Comparison of ENCODE assay signal across 8 cellular contexts in the genomic region with DNA sequence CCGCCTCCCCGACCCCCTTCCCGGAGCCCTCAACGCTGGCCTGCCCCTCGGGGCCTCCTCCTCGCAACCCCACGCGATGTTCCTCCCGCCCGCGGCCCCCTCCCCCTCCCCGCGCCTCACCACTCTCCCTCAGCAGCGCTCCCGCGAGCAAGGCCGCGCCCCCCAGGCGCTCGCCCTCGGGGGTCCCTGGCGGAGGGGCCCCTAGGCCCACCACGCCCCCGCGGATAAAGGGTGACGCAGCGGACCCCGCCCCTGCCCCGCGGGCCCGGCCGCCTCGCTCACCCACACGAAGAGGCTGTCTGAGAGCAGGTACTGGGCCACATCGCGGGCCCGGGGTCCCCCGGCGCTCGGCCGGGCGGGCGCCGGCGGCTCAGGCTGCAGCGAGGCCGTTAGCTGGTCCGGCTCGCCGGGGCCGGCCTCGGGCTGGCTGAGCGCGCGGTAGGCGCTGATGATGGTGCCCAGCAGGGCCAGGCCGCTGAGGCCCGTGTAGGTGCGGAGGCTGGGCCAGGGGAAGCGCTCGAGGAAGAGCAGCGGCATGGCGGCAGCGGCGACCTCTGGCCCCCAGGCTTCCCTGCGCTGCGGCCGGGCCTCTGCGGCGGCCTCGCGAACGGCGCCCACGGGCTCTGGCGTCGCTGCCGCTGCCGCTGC. TPM values are rescaled to one million over a fixed set of nuclear protein-coding genes. Genes with fewer than 3 reads are reported as not detected.
A peak's percentile ranks its signal among the peaks of the same experiment; 100 is the strongest.
DNase-seq lines count a peak whose midpoint lies in the region; ATAC-seq and TF ChIP-seq lines count a peak whose summit lies in the region.

No MANE protein-coding gene starts in this region.

- peaks cover 0 to 6% (median 0%) of the 10 kb centered on the region in 9 donors for H3K36me3 ChIP-seq in heart left ventricle
- H3K36me3 ChIP-seq in psoas muscle (ENCODE audit: insufficient read depth in 1 of 2, low read depth in 1 of 2) = no peaks in the 10 kb centered on the region

- H3K27me3 ChIP-seq in heart left ventricle (no peaks in the 10 kb centered on the region), psoas muscle (ENCODE audit: insufficient read depth in 3 of 3, low read length in 2 of 3) (no peaks in the 10 kb centered on the region)

- peaks cover 9% of the 10 kb centered on the region for H3K36me3 Mint-ChIP-seq in activated naive CD4-positive, alpha-beta T cell treated with anti-CD3 and anti-CD28 coated beads, Interleukin-2, amount 10 ng/mL, durations not matched to agents 7 days and 5 days

- peak overlapping the region; percentile 98 for H3K4me3 Mint-ChIP-seq in activated naive CD4-positive, alpha-beta T cell treated with anti-CD3 and anti-CD28 coated beads, Interleukin-2, amount 10 ng/mL, durations not matched to agents 7 days and 5 days

- TF ChIP-seq POLR2A in heart left ventricle (IDR thresholded peaks at IDR 0.05) = no peak

- peak overlapping the region; percentile 81 for H3K27ac Mint-ChIP-seq in activated naive CD4-positive, alpha-beta T cell treated with anti-CD3 and anti-CD28 coated beads, Interleukin-2, amount 10 ng/mL, durations not matched to agents 7 days and 5 days

- CTCF ChIA-PET in activated naive CD4-positive, alpha-beta T cell treated with anti-CD3 and anti-CD28 coated beads, Interleukin-2, amount 10 ng/mL, durations not matched to agents 7 days and 5 days (lab: Charles Lee) = no interaction called here

- H3K27me3 Mint-ChIP-seq in activated naive CD4-positive, alpha-beta T cell treated with anti-CD3 and anti-CD28 coated beads, Interleukin-2, amount 10 ng/mL, durations not matched to agents 7 days and 5 days = no peaks in the 10 kb centered on the region

- ATAC-seq in GM18519 (IDR thresholded peaks at IDR 0.05; ENCODE audit: low FRiP score, unreplicated experiment) (peak; percentile 35), HG02798 (IDR thresholded peaks at IDR 0.05; ENCODE audit: poor library complexity, unreplicated experiment) (peak; percentile 39), heart left ventricle (peak in 3 of 4 donors; percentile 39 to 59 (median 52)), psoas muscle (peak; percentile 33 to 63 (median 52))

- peak; percentile 56 for DNase-seq in OCI-M1 (lab: John Stamatoyannopoulos, UW)
- peak; percentile 64 for DNase-seq in activated naive CD4-positive, alpha-beta T cell treated with anti-CD3 and anti-CD28 coated beads, Interleukin-2, amount 10 ng/mL, durations not matched to agents 7 days and 5 days
- peak; percentile 40 to 70 (median 46) for DNase-seq in heart left ventricle
- DNase-seq in psoas muscle = peak; percentile 52 to 73
- DNase-seq in NCI-H187 (lab: John Stamatoyannopoulos, UW) = no peak
- DNase-seq in GOT3 (lab: John Stamatoyannopoulos, UW) = no peak

- H3K4me1 ChIP-seq in heart left ventricle (peaks cover 0 to 45% (median 20%) of the 10 kb centered on the region in 12 donors), psoas muscle (peaks cover 29% of the 10 kb centered on the region)

- TF ChIP-seq CTCF in heart left ventricle (IDR thresholded peaks at IDR 0.05) = no peak
- no peak for TF ChIP-seq CTCF in psoas muscle (IDR thresholded peaks at IDR 0.05)

- H3K9me3 ChIP-seq in heart left ventricle = no peaks in the 10 kb centered on the region
- no peaks in the 10 kb centered on the region for H3K9me3 ChIP-seq in psoas muscle

- 1% methylated on average over 14 to 79 of the region's 79 CpGs for WGBS in heart left ventricle, 4 donors
- 1% methylated on average over 27 to 79 of the region's 79 CpGs for WGBS in psoas muscle, 3 donors

- H3K9me3 Mint-ChIP-seq in activated naive CD4-positive, alpha-beta T cell treated with anti-CD3 and anti-CD28 coated beads, Interleukin-2, amount 10 ng/mL, durations not matched to agents 7 days and 5 days = no peaks in the 10 kb centered on the region

- peak overlapping the region; percentile 62 to 98 (median 90) for H3K4me3 ChIP-seq in heart left ventricle
- peak overlapping the region; percentile 94 for H3K4me3 ChIP-seq in psoas muscle

- H3K4me1 Mint-ChIP-seq in activated naive CD4-positive, alpha-beta T cell treated with anti-CD3 and anti-CD28 coated beads, Interleukin-2, amount 10 ng/mL, durations not matched to agents 7 days and 5 days = peaks cover 43% of the 10 kb centered on the region

- intact Hi-C loops in heart left ventricle (cut with DNase I) (loop anchor here in 1 of 10 donors (10.0 kb wide), 1 partner anchor 60 kb away; no protein-coding TSS in a partner anchor), psoas muscle (cut with DNase I) (no loop called here)

- H3K27ac ChIP-seq in heart left ventricle (peak overlapping the region; percentile 14 to 95 (median 86)), psoas muscle (peak overlapping the region; percentile 94)

RNA-seq across cellular contexts. Expression of gene AMFR, which starts 0.4 kb away (rescaled TPM):
- 100 to 1,000 TPM in 2 of 9 donors, 10 to 100 TPM in 7; 57.1 to 146 (median 84.8) TPM for total RNA-seq in heart left ventricle
- 10 to 100 TPM; 26.4 to 97.4 TPM for polyA plus RNA-seq in heart left ventricle
- total RNA-seq in psoas muscle = 100 to 1,000 TPM; 146 to 270 (median 194) TPM
- 100 to 1,000 TPM; 106 to 453 (median 160) TPM for polyA plus RNA-seq in psoas muscle

RNA-seq across cellular contexts. Expression of gene NUDT21, which starts 26.2 kb away (rescaled TPM):
- total RNA-seq in heart left ventricle = 10 to 100 TPM; 35.2 to 74.3 (median 65.9) TPM
- 10 to 100 TPM; 10.9 to 53.8 TPM for polyA plus RNA-seq in heart left ventricle
- 10 to 100 TPM; 41.1 to 52.4 (median 48.5) TPM for total RNA-seq in psoas muscle
- 10 to 100 TPM; 16.9 to 39.0 (median 28.6) TPM for polyA plus RNA-seq in psoas muscle

RNA-seq across cellular contexts. Expression of gene OGFOD1, which starts 26.4 kb away (rescaled TPM):
- 10 to 100 TPM; 20.8 to 39.1 (median 31.9) TPM for total RNA-seq in heart left ventricle
- 10 to 100 TPM; 11.4 to 37.6 TPM for polyA plus RNA-seq in heart left ventricle
- 10 to 100 TPM; 56.3 to 97.6 (median 73.4) TPM for total RNA-seq in psoas muscle
- polyA plus RNA-seq in psoas muscle = 100 to 1,000 TPM in 1 of 3 donors, 10 to 100 TPM in 2; 40.9 to 100 (median 42.6) TPM

Comparison
In these comparisons a context has a peak if more than half of its experiments do, and no peak if none do; other contexts are left out.
1. DNase-seq: peak in OCI-M1 (single experiment), activated naive CD4-positive, alpha-beta T cell treated with anti-CD3 and anti-CD28 coated beads, Interleukin-2, amount 10 ng/mL, durations not matched to agents 7 days and 5 days (single experiment), heart left ventricle (5 of 5) and psoas muscle (2 of 2); none in NCI-H187 (0 of 2) and GOT3 (single experiment).
2. Peak in every context shown above with its lines, with median percentiles within 50 percentile points of each other: ATAC-seq.